ENCODE assay signal across 1 cellular context in the genomic region with DNA sequence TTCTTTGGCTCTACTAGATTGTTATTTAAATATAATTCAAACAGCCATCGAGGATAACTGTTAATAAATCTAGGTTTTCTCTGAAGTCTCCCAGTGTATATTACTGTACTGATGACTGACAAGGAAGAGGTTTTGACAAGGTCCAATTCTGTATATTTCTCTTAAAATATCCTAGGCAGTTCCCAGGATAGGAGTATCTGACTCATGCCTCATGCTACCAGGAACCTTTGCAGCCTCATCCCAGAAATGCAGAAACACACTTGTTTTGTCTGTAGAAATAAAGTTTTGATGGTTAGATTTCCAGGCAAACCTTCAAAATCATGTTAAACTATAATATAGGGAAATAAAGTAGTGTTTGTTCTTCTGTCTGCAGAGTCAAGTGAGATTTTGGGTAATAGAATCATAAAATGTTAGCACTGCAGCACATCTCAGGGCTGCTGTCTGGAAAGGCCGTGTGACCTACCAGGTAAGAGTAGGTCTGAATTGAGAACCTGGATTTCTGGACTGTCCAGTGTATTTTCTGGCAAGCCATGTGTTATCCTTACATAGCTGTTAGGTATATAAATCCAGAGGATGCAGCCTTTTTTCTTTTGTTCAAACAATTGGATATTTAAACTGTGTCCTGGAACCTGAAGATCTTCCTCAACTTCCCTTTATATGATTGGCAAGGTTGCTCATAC.
TF ChIP-seq lines count a peak whose summit lies in the region.

No MANE protein-coding gene starts in this region.

TF ChIP-seq in IMR-90, 13 proteins besides CTCF, POLR2A, EP300 and RAD21:
- no peak for TF ChIP-seq MAZ (IDR thresholded peaks at IDR 0.05; ENCODE audit: borderline replicate concordance, low read depth, low read length)
- no peak for TF ChIP-seq NFE2L2 (IDR thresholded peaks at IDR 0.05; ENCODE audit: low read depth, low read length)
- TF ChIP-seq MXI1 (IDR thresholded peaks at IDR 0.05; ENCODE audit: borderline replicate concordance, low read depth, low read length) = no peak
- TF ChIP-seq, protein P1, sequence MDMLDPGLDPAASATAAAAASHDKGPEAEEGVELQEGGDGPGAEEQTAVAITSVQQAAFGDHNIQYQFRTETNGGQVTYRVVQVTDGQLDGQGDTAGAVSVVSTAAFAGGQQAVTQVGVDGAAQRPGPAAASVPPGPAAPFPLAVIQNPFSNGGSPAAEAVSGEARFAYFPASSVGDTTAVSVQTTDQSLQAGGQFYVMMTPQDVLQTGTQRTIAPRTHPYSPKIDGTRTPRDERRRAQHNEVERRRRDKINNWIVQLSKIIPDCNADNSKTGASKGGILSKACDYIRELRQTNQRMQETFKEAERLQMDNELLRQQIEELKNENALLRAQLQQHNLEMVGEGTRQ (IDR thresholded peaks at IDR 0.05; ENCODE audit: low read depth, low read length) = no peak
- TF ChIP-seq, protein P2, sequence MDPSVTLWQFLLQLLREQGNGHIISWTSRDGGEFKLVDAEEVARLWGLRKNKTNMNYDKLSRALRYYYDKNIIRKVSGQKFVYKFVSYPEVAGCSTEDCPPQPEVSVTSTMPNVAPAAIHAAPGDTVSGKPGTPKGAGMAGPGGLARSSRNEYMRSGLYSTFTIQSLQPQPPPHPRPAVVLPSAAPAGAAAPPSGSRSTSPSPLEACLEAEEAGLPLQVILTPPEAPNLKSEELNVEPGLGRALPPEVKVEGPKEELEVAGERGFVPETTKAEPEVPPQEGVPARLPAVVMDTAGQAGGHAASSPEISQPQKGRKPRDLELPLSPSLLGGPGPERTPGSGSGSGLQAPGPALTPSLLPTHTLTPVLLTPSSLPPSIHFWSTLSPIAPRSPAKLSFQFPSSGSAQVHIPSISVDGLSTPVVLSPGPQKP (IDR thresholded peaks at IDR 0.05; ENCODE audit: borderline replicate concordance, low read depth, low read length) = no peak
- no peak for TF ChIP-seq CHD1 (IDR thresholded peaks at IDR 0.05; ENCODE audit: low read depth, low read length)
- TF ChIP-seq MAFK (IDR thresholded peaks at IDR 0.05; ENCODE audit: low read depth, low read length) = no peak
- no peak for TF ChIP-seq RCOR1 (IDR thresholded peaks at IDR 0.05; ENCODE audit: insufficient replicate concordance, low read length)
- TF ChIP-seq FOS (IDR thresholded peaks at IDR 0.05; ENCODE audit: low read depth, low read length) = no peak
- no peak for TF ChIP-seq BHLHE40 (IDR thresholded peaks at IDR 0.05; ENCODE audit: low read depth, low read length)
- no peak for TF ChIP-seq CEBPB (IDR thresholded peaks at IDR 0.05; ENCODE audit: low read depth, low read length)
- TF ChIP-seq RFX5 (IDR thresholded peaks at IDR 0.05; ENCODE audit: low read depth, low read length) = no peak
